1 cellular context compared by ENCODE assay signal in genomic region chr12:7108042-7108927, GRCh38.
TF ChIP-seq lines count a peak whose summit lies in the region.

No MANE protein-coding gene starts in this region.

TF ChIP-seq in endothelial cell of umbilical vein, 7 proteins besides CTCF, POLR2A, EP300 and RAD21:
- TF ChIP-seq GATA2 (IDR thresholded peaks at IDR 0.05; ENCODE audit: insufficient read depth, insufficient read length, low read depth, low read length): no peak
- peak; percentile 65 for TF ChIP-seq POLR2AphosphoS5 (IDR thresholded peaks at IDR 0.05; ENCODE audit: insufficient read depth, low read depth, low read length)
- TF ChIP-seq MYC (IDR thresholded peaks at IDR 0.05; ENCODE audit: low read depth, low read length): no peak
- no peak for TF ChIP-seq JUN (IDR thresholded peaks at IDR 0.05; ENCODE audit: borderline replicate concordance, insufficient read depth, insufficient read length, low read depth)
- no peak for TF ChIP-seq MAX (IDR thresholded peaks at IDR 0.05; ENCODE audit: insufficient read depth, insufficient read length)
TF ChIP-seq in endothelial cell of umbilical vein: peak in this region for 1.
